Comparison of ENCODE assay signal across 15 cellular contexts in the genomic region with DNA sequence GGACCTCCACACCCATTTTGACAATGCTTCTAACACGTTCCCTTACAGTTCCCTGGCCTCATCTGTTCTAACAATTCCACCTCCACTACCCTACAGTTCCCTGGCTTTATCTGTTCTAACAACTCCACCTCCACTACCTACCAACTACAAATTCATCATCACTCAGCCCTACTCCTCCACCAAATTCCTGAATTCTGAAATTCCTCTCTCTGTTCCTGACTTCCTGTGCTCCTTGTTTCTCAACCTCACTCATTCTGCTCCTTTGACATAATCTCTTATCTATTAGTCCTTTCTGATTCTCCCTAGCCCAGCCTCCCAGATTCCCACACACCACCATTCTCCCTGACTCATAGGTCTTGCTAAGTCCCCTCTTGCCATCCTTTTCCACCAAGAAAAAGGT. TPM values are rescaled to one million over a fixed set of nuclear protein-coding genes. Genes with fewer than 3 reads are reported as not detected.
DNase-seq lines count a peak whose midpoint lies in the region; ATAC-seq and TF ChIP-seq lines count a peak whose summit lies in the region.
"Had no signal": no experiment of that assay in that cellular context is flagged by ENCODE, and none has a peak within 500 bp of the region (broad histone marks: within the 10 kb centered on the region; RNA-seq: fewer than 3 reads in every experiment).

No MANE protein-coding gene starts in this region.

- no peaks in the 10 kb centered on the region for H3K4me1 Mint-ChIP-seq in type B pancreatic cell (ENCODE audit: unreplicated experiment)

- no peak overlapping the region for H3K4me3 Mint-ChIP-seq in type B pancreatic cell

- H3K27me3 Mint-ChIP-seq in type B pancreatic cell = no peaks in the 10 kb centered on the region

- no peak overlapping the region for H3K27ac Mint-ChIP-seq in type B pancreatic cell

- peak; percentile 61 for DNase-seq in HS-5 (ENCODE audit: low read depth)
- peak; percentile 88 for DNase-seq in amniotic epithelial cell (ENCODE audit: low read depth)
- DNase-seq in islet precursor cell = peak; percentile 49
- DNase-seq in Right ventricle myocardium inferior (ENCODE audit: missing footprints) = no peak
- DNase-seq in NAMALWA (ENCODE audit: low spot score) = no peak
- DNase-seq in type B pancreatic cell (ENCODE audit: extremely low spot score, unreplicated experiment) = no peak
- DNase-seq: DMS 273 treated with DMSO at 0.1 percent for 48 hours, KBM-7, NCI-H1105, NCI-H187, NCI-H446, PC-9, SHP77 treated with DMSO at 0.1 percent for 48 hours had no signal

- intact Hi-C loops in Right ventricle myocardium inferior (cut with DNase I) = no loop called here

- H3K36me3 Mint-ChIP-seq in type B pancreatic cell = no peaks in the 10 kb centered on the region

- TF ChIP-seq CTCF in type B pancreatic cell (conservative IDR thresholded peaks at IDR 0.05) = no peak

- no peaks in the 10 kb centered on the region for H3K9me3 Mint-ChIP-seq in type B pancreatic cell

- ATAC-seq in Right ventricle myocardium inferior = no peak
- no peak for ATAC-seq in GM21447 (IDR thresholded peaks at IDR 0.05; ENCODE audit: unreplicated experiment)

RNA-seq across cellular contexts. Expression of a gene that starts 22.5 kb away (rescaled TPM):
- total RNA-seq in Right ventricle myocardium inferior (0.11 TPM), type B pancreatic cell (ENCODE audit: low replicate concordance) (49.2 and 105 TPM in 2 replicates)
- total RNA-seq: Daoy, PC-9 had no signal

RNA-seq across cellular contexts. Expression of a gene that starts 44.8 kb away (rescaled TPM):
- 12.0 TPM for total RNA-seq in Right ventricle myocardium inferior
- 23.9 and 37.2 TPM in 2 replicates for total RNA-seq in type B pancreatic cell (ENCODE audit: low replicate concordance)

RNA-seq across cellular contexts. Expression of a gene that starts 49.9 kb away (rescaled TPM):
- not detected for total RNA-seq in Right ventricle myocardium inferior
- not detected in 2 replicates for total RNA-seq in type B pancreatic cell (ENCODE audit: low replicate concordance)
- total RNA-seq: Daoy, PC-9 had no signal

Comparison
In these comparisons a context has a peak if more than half of its experiments do, and no peak if none do; other contexts are left out.
1. DNase-seq: peak in HS-5 (single experiment), amniotic epithelial cell (single experiment) and islet precursor cell (single experiment); none in Right ventricle myocardium inferior (single experiment), NAMALWA (single experiment) and type B pancreatic cell (single experiment).
2. RNA of a gene that starts 22.5 kb away (total RNA-seq): 49.2 to 105 TPM in type B pancreatic cell; 0.11 TPM in Right ventricle myocardium inferior (single experiment); every median in the first group is over 10 times any median in the second.